27 cellular contexts compared by ENCODE assay signal in the genomic region with DNA sequence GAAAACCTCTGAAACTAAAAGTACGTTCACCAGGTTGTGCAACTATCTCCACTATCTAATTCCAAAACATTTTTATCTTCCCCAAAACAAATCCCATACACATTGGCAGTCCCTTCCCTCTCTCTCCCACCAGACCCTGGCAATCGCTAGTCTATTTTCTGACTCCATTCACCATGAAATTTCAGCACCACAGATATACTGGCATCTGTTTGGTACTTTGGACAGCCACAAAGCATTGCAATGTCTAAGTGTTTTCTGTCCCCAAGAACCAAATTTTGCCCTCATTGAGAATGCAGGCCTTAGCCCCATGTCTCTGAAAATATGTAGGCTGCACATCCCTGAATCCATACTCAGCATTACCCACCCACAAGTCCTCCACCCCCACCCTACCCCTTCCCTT. TPM values are rescaled to one million over a fixed set of nuclear protein-coding genes. Genes with fewer than 3 reads are reported as not detected.
"Had no signal": no experiment of that assay in that cellular context is flagged by ENCODE, and none has a peak within 500 bp of the region (broad histone marks: within the 10 kb centered on the region; RNA-seq: fewer than 3 reads in every experiment).

No MANE protein-coding gene starts in this region.

- H3K9me3 ChIP-seq: esophagus squamous epithelium, prostate gland, right lobe of liver, suprapubic skin, vagina had no signal

- H3K27me3 ChIP-seq: right lobe of liver, vagina had no signal

- H3K4me1 ChIP-seq: esophagus squamous epithelium, suprapubic skin, vagina had no signal

- H3K27ac ChIP-seq: esophagus squamous epithelium, prostate gland, right lobe of liver, suprapubic skin, vagina had no signal

- H3K4me2 ChIP-seq: smooth muscle cell had no signal

- DNase-seq: cortex of kidney; effector memory CD8-positive, alpha-beta T cell; erythroblast; esophagus squamous epithelium; foreskin melanocyte; hypothalamus; immature natural killer cell; islet precursor cell; kidney glomerular epithelial cell; mesendoderm; midbrain; naive thymus-derived CD8-positive, alpha-beta T cell; nephron progenitor cell; nucleus accumbens; stimulated activated CD4-positive, alpha-beta T cell treated with anti-CD3 and anti-CD28 coated beads, Interleukin-12 subunit alpha, Interleukin-12 subunit beta, amount 100 ng/mL, for 4 hours; stimulated activated CD4-positive, alpha-beta T cell treated with anti-CD3 and anti-CD28 coated beads, Interleukin-1b, Interleukin-23, amount 100 ng/mL, for 48 hours; stimulated activated CD4-positive, alpha-beta T cell treated with anti-CD3 and anti-CD28 coated beads, Interleukin-4, amount 100 ng/mL, for 1 hour; stimulated activated CD8-positive, alpha-beta memory T cell treated with anti-CD3 and anti-CD28 coated beads, Interleukin-4, amount 100 ng/mL, for 48 hours; stimulated activated naive CD4-positive, alpha-beta T cell; stimulated activated naive CD8-positive, alpha-beta T cell treated with anti-CD3 and anti-CD28 coated beads, Interleukin-15, amount 100 ng/mL, for 72 hours; trophoblast cell had no signal

- ATAC-seq: effector memory CD8-positive, alpha-beta T cell; naive thymus-derived CD8-positive, alpha-beta T cell; right lobe of liver; stimulated activated naive CD8-positive, alpha-beta T cell treated with anti-CD3 and anti-CD28 coated beads, Interleukin-15, amount 100 ng/mL, for 72 hours had no signal

- H3K4me3 ChIP-seq: esophagus squamous epithelium, prostate gland, right lobe of liver, smooth muscle cell, suprapubic skin, vagina had no signal

- H3K36me3 ChIP-seq: esophagus squamous epithelium, prostate gland, right lobe of liver, suprapubic skin, vagina had no signal

RNA-seq across cellular contexts. Expression of a gene that starts 28.0 kb away (rescaled TPM):
- total RNA-seq: osteocyte, smooth muscle cell, vagina had no signal
- polyA plus RNA-seq: immature natural killer cell; naive thymus-derived CD8-positive, alpha-beta T cell; smooth muscle cell had no signal
